Comparison of ENCODE assay signal across 9 cellular contexts in the genomic region with DNA sequence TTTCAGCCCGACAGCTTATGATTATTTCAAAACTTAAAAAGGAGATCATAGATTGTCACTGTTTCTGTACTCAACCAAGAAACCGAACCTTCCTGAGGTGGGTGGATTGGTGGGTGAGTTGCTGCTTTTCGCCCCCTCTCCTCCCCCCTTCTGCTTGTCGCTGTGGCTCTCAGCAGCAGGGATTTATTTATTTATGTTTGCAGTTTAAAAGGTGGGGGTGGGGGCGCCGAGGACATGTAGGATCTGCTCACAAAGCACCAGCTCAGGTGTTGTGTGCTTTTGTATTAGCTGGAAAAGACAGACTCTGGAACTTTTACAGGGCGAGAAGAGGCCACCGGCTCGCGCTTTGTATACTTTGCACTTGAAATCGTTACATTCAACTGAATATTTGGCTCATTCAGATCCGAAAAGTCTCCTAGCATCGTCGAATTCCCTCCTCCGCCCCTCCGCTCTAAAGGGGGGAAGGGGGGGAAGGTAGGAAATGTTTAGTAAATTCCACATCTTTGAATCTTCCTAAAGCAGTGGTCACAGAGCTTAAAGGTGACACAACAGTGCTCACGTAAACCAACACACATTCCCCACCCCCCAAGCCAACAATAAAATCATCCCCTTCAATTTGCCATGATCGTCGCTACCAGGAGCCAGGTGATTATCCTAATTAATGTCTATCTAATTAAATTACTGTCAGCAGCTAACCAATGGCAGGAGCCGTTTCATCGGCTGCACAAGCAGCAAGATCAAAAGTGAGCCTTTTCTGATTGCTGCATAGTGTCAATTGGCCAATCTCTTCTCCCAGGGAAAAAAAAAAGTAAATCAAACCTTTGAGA.
A peak's percentile ranks its signal among the peaks of the same experiment; 100 is the strongest.
DNase-seq lines count a peak whose midpoint lies in the region; FAIRE-seq and TF ChIP-seq lines count a peak whose summit lies in the region.
"Had no signal": no experiment of that assay in that cellular context is flagged by ENCODE, and none has a peak within 500 bp of the region (broad histone marks: within the 10 kb centered on the region; RNA-seq: fewer than 3 reads in every experiment).

No MANE protein-coding gene starts in this region.

- H3K4me3 ChIP-seq in GM08714 (ENCODE audit: low read length) (peak overlapping the region; percentile 4; the same call in 1 of the 2 replicates), WERI-Rb-1 (ENCODE audit: low read depth, low read length) (peak overlapping the region; percentile 51), iPS-15b (ENCODE audit: low read depth, low read length) (peak overlapping the region; percentile 54)

- no peak for TF ChIP-seq CTCF in WERI-Rb-1 (IDR thresholded peaks at IDR 0.05; ENCODE audit: low read depth, low read length)

- DNase-seq in Ammon's horn (ENCODE audit: low spot score), result peak; percentile 65
- peak; percentile 53 for DNase-seq in WERI-Rb-1
- no peak for DNase-seq in NCI-H1930 (lab: John Stamatoyannopoulos, UW)
- no peak for DNase-seq in HuH-7.5 (ENCODE audit: low spot score)
- DNase-seq in NOMO-1 treated with dmso at 0.1 percent for 144 hours (lab: John Stamatoyannopoulos, UW; ENCODE audit: unreplicated experiment), result no peak
- no peak for DNase-seq in HTR-8/SVneo (ENCODE audit: insufficient read length, low spot score)
- DNase-seq: NK-92 treated with Interleukin-12 subunit alpha and Interleukin-12 subunit beta, amount 100 ng/mL, for 24 hours had no signal

- H3K9me3 ChIP-seq in WERI-Rb-1 (ENCODE audit: severe bottlenecking), result no peaks in the 10 kb centered on the region
- no peaks in the 10 kb centered on the region for H3K9me3 ChIP-seq in iPS-15b (ENCODE audit: control insufficient read depth, insufficient read depth, low read length)

- peaks cover 12% of the 10 kb centered on the region for H3K4me1 ChIP-seq in iPS-15b (ENCODE audit: control insufficient read depth, insufficient read depth, low read length)

- H3K36me3 ChIP-seq in WERI-Rb-1 (no peaks in the 10 kb centered on the region), iPS-15b (ENCODE audit: control insufficient read depth, insufficient read depth, low read length) (no peaks in the 10 kb centered on the region)

- H3K27ac ChIP-seq in WERI-Rb-1, result peak overlapping the region; percentile 91

- H3K9ac ChIP-seq in iPS-15b (ENCODE audit: low read depth, low read length), result no peak overlapping the region

- H3K27me3 ChIP-seq in WERI-Rb-1 (ENCODE audit: insufficient read depth, low read depth, severe bottlenecking), result no peaks in the 10 kb centered on the region
- H3K27me3 ChIP-seq in iPS-15b (ENCODE audit: control insufficient read depth, insufficient read depth, low read length), result peaks cover 86% of the 10 kb centered on the region

- FAIRE-seq in HTR-8/SVneo (lab: Jason Lieb, UNC), result no peak

Comparison
In these comparisons a context has a peak if more than half of its experiments do, and no peak if none do; other contexts are left out.
1. DNase-seq: peak in Ammon's horn (single experiment) and WERI-Rb-1 (single experiment); none in NCI-H1930 (0 of 2), HuH-7.5 (single experiment), NOMO-1 treated with dmso at 0.1 percent for 144 hours (single experiment) and HTR-8/SVneo (single experiment).
2. H3K4me3 ChIP-seq: peak in every context shown above with its lines; median percentile 54 in iPS-15b; 51 in WERI-Rb-1; 4 in GM08714.